8 cellular contexts compared by ENCODE assay signal in genomic region chr22:21407139-21407538, GRCh38. TPM values are rescaled to one million over a fixed set of nuclear protein-coding genes. Genes with fewer than 3 reads are reported as not detected.
DNase-seq lines count a peak whose midpoint lies in the region; ATAC-seq, FAIRE-seq and TF ChIP-seq lines count a peak whose summit lies in the region.
"Not testable (repeated sequence)": the region's sequence is repeated elsewhere in the genome, so short reads cannot be mapped to it uniquely, and the experiment has no call there.
"Had no signal": no experiment of that assay in that cellular context is flagged by ENCODE, and none has a peak within 500 bp of the region (broad histone marks: within the 10 kb centered on the region; RNA-seq: fewer than 3 reads in every experiment).

No MANE protein-coding gene starts in this region.

- not testable (repeated sequence) for H3K9me3 Mint-ChIP-seq in activated CD4-positive, alpha-beta T cell treated with anti-CD3 and anti-CD28 coated beads, Interleukin-2, amount 10 ng/mL, durations not matched to agents 24 days and 14 days; activated naive CD4-positive, alpha-beta T cell treated with anti-CD3 and anti-CD28 coated beads, Interleukin-2, amount 10 ng/mL, durations not matched to agents 7 days and 5 days; natural killer cell treated with Interleukin-12 subunit alpha and Interleukin-12 subunit beta and Interleukin-15 and Interleukin-18, amount 100 ng/mL, for 72 hours; stimulated activated effector memory CD8-positive, alpha-beta T cell treated with anti-CD3 and anti-CD28 coated beads, Interleukin-12 subunit alpha, Interleukin-12 subunit beta, amount 100 ng/mL, for 72 hours

- intact Hi-C loops in activated CD4-positive, alpha-beta T cell treated with anti-CD3 and anti-CD28 coated beads, Interleukin-2, amount 10 ng/mL, durations not matched to agents 24 days and 14 days (cut with micrococcal nuclease); upper lobe of right lung (cut with DNase I): not testable (repeated sequence)

- POLR2A ChIA-PET in A549 (lab: Yijun Ruan, JAX) = not testable (repeated sequence)

- TF ChIP-seq POLR2A in A549 (IDR thresholded peaks at IDR 0.05; ENCODE audit: low read length) = not testable (repeated sequence)

- not testable (repeated sequence) for H3K27ac Mint-ChIP-seq in activated CD4-positive, alpha-beta T cell treated with anti-CD3 and anti-CD28 coated beads, Interleukin-2, amount 10 ng/mL, durations not matched to agents 24 days and 14 days; activated naive CD4-positive, alpha-beta T cell treated with anti-CD3 and anti-CD28 coated beads, Interleukin-2, amount 10 ng/mL, durations not matched to agents 7 days and 5 days; natural killer cell treated with Interleukin-12 subunit alpha and Interleukin-12 subunit beta and Interleukin-15 and Interleukin-18, amount 100 ng/mL, for 72 hours; stimulated activated effector memory CD8-positive, alpha-beta T cell treated with anti-CD3 and anti-CD28 coated beads, Interleukin-12 subunit alpha, Interleukin-12 subunit beta, amount 100 ng/mL, for 72 hours

- not testable (repeated sequence) for H3K9me3 ChIP-seq in A549, upper lobe of right lung

- TF ChIP-seq CTCF in A549 (IDR thresholded peaks at IDR 0.05); upper lobe of right lung (IDR thresholded peaks at IDR 0.05): not testable (repeated sequence)

- not testable (repeated sequence) for TF ChIP-seq RAD21 in A549 (conservative IDR thresholded peaks at IDR 0.05 in 1 of 2, IDR thresholded peaks at IDR 0.05 in 1 of 2)

- not testable (repeated sequence) for H3K4me1 ChIP-seq in A549, upper lobe of right lung

- not testable (repeated sequence) for H3K4me2 ChIP-seq in A549

- H3K27me3 ChIP-seq in upper lobe of right lung = not testable (repeated sequence)

- H3K4me3 Mint-ChIP-seq in activated CD4-positive, alpha-beta T cell treated with anti-CD3 and anti-CD28 coated beads, Interleukin-2, amount 10 ng/mL, durations not matched to agents 24 days and 14 days; activated naive CD4-positive, alpha-beta T cell treated with anti-CD3 and anti-CD28 coated beads, Interleukin-2, amount 10 ng/mL, durations not matched to agents 7 days and 5 days; natural killer cell treated with Interleukin-12 subunit alpha and Interleukin-12 subunit beta and Interleukin-15 and Interleukin-18, amount 100 ng/mL, for 72 hours; stimulated activated effector memory CD8-positive, alpha-beta T cell treated with anti-CD3 and anti-CD28 coated beads, Interleukin-12 subunit alpha, Interleukin-12 subunit beta, amount 100 ng/mL, for 72 hours: not testable (repeated sequence)

- not testable (repeated sequence) for DNase-seq in A549 (ENCODE audit: low read depth in 1 of 2, low spot score in 1 of 2); natural killer cell treated with Interleukin-12 subunit alpha and Interleukin-12 subunit beta and Interleukin-15 and Interleukin-18, amount 100 ng/mL, for 72 hours (ENCODE audit: low spot score); upper lobe of right lung
- DNase-seq in activated CD4-positive, alpha-beta T cell treated with anti-CD3 and anti-CD28 coated beads, Interleukin-2, amount 10 ng/mL, durations not matched to agents 24 days and 14 days = peak; percentile 53
- peak; percentile 8 for DNase-seq in activated naive CD4-positive, alpha-beta T cell treated with anti-CD3 and anti-CD28 coated beads, Interleukin-2, amount 10 ng/mL, durations not matched to agents 7 days and 5 days
- peak in 1 of 2 donors; percentile 47 for DNase-seq in stimulated activated effector memory CD8-positive, alpha-beta T cell treated with anti-CD3 and anti-CD28 coated beads, Interleukin-12 subunit alpha, Interleukin-12 subunit beta, amount 100 ng/mL, for 72 hours (ENCODE audit: low spot score in 2 of 2)

- H3K4me3 ChIP-seq in A549, upper lobe of right lung: not testable (repeated sequence)

- H3K27ac ChIP-seq in A549, upper lobe of right lung: not testable (repeated sequence)

- not testable (repeated sequence) for H3K36me3 ChIP-seq in upper lobe of right lung

- FAIRE-seq in A549 (lab: Jason Lieb, UNC) = not testable (repeated sequence)

- not testable (repeated sequence) for TF ChIP-seq EP300 in A549 (IDR thresholded peaks at IDR 0.05)

- H3K27me3 Mint-ChIP-seq in activated CD4-positive, alpha-beta T cell treated with anti-CD3 and anti-CD28 coated beads, Interleukin-2, amount 10 ng/mL, durations not matched to agents 24 days and 14 days; activated naive CD4-positive, alpha-beta T cell treated with anti-CD3 and anti-CD28 coated beads, Interleukin-2, amount 10 ng/mL, durations not matched to agents 7 days and 5 days; natural killer cell treated with Interleukin-12 subunit alpha and Interleukin-12 subunit beta and Interleukin-15 and Interleukin-18, amount 100 ng/mL, for 72 hours: not testable (repeated sequence)

- ATAC-seq in A549 (peak; percentile 42; a peak in 4 of 6 replicates), esophagus mucosa (peak; percentile 9), upper lobe of right lung (peak; percentile 20)
- peak; percentile 24 to 44 for ATAC-seq in natural killer cell treated with Interleukin-12 subunit alpha and Interleukin-12 subunit beta and Interleukin-15 and Interleukin-18, amount 100 ng/mL, for 72 hours
- peak; percentile 26 for ATAC-seq in stimulated activated effector memory CD8-positive, alpha-beta T cell treated with anti-CD3 and anti-CD28 coated beads, Interleukin-12 subunit alpha, Interleukin-12 subunit beta, amount 100 ng/mL, for 72 hours

- H3K36me3 Mint-ChIP-seq in activated CD4-positive, alpha-beta T cell treated with anti-CD3 and anti-CD28 coated beads, Interleukin-2, amount 10 ng/mL, durations not matched to agents 24 days and 14 days (ENCODE audit: low read depth); activated naive CD4-positive, alpha-beta T cell treated with anti-CD3 and anti-CD28 coated beads, Interleukin-2, amount 10 ng/mL, durations not matched to agents 7 days and 5 days; natural killer cell treated with Interleukin-12 subunit alpha and Interleukin-12 subunit beta and Interleukin-15 and Interleukin-18, amount 100 ng/mL, for 72 hours; stimulated activated effector memory CD8-positive, alpha-beta T cell treated with anti-CD3 and anti-CD28 coated beads, Interleukin-12 subunit alpha, Interleukin-12 subunit beta, amount 100 ng/mL, for 72 hours: not testable (repeated sequence)

- not testable (repeated sequence) for H3K4me1 Mint-ChIP-seq in activated CD4-positive, alpha-beta T cell treated with anti-CD3 and anti-CD28 coated beads, Interleukin-2, amount 10 ng/mL, durations not matched to agents 24 days and 14 days; activated naive CD4-positive, alpha-beta T cell treated with anti-CD3 and anti-CD28 coated beads, Interleukin-2, amount 10 ng/mL, durations not matched to agents 7 days and 5 days; natural killer cell treated with Interleukin-12 subunit alpha and Interleukin-12 subunit beta and Interleukin-15 and Interleukin-18, amount 100 ng/mL, for 72 hours (ENCODE audit: low read depth in 2 of 2); stimulated activated effector memory CD8-positive, alpha-beta T cell treated with anti-CD3 and anti-CD28 coated beads, Interleukin-12 subunit alpha, Interleukin-12 subunit beta, amount 100 ng/mL, for 72 hours

- CTCF ChIA-PET in A549 (lab: Yijun Ruan, JAX); activated naive CD4-positive, alpha-beta T cell treated with anti-CD3 and anti-CD28 coated beads, Interleukin-2, amount 10 ng/mL, durations not matched to agents 7 days and 5 days (lab: Charles Lee): not testable (repeated sequence)

- WGBS in A549 (ENCODE audit: missing lambda C conversion rate) = 82% methylated on average over 1 of the region's 1 CpG

RNA-seq across cellular contexts. Expression of gene HIC2, which starts 10.0 kb away (rescaled TPM):
- polyA plus RNA-seq in A549 (2011; rRNA removed) = 1.0 and 1.1 TPM in 2 replicates
- polyA plus RNA-seq in A549 (2012; cell fraction: cytosol; rRNA removed) = 1.1 and 1.6 TPM in 2 replicates
- 4.6 and 5.2 TPM in 2 replicates for polyA plus RNA-seq in A549 (2012; cell fraction: nucleus; rRNA removed)
- 2.7 to 2.9 TPM (median 2.8 TPM) in 3 replicates for polyA plus RNA-seq in A549 (2017; fragmentation: RNase III; extraction: RNeasy Plus Mini Kit Qiagen cat#74134 plus additional on column Dnase treatment)
- polyA minus RNA-seq in A549 (2011; rRNA and poly(A)+ RNA removed) = 1.7 and 2.3 TPM in 2 replicates
- 5.9 and 6.4 TPM in 2 replicates for total RNA-seq in activated CD4-positive, alpha-beta T cell treated with anti-CD3 and anti-CD28 coated beads, Interleukin-2, amount 10 ng/mL, durations not matched to agents 24 days and 14 days
- total RNA-seq in esophagus mucosa = 2.1 TPM
- total RNA-seq in natural killer cell treated with Interleukin-12 subunit alpha and Interleukin-12 subunit beta and Interleukin-15 and Interleukin-18, amount 100 ng/mL, for 72 hours = 1 to 10 TPM; 7.4 to 9.7 TPM
- total RNA-seq in upper lobe of right lung = 5.1 TPM

RNA-seq across cellular contexts. Expression of gene RIMBP3B, which starts 23.6 kb away (rescaled TPM):
- polyA plus RNA-seq in A549 (2011; rRNA removed) = 0.08 and 0.11 TPM in 2 replicates
- polyA plus RNA-seq in A549 (2012; cell fraction: cytosol; rRNA removed) = 0.03 and 0.06 TPM in 2 replicates
- polyA plus RNA-seq in A549 (2012; cell fraction: nucleus; rRNA removed) = 0.17 and 0.22 TPM in 2 replicates
- 0.14 to 0.24 TPM (median 0.16 TPM) in 3 replicates for polyA plus RNA-seq in A549 (2017; fragmentation: RNase III; extraction: RNeasy Plus Mini Kit Qiagen cat#74134 plus additional on column Dnase treatment)
- polyA minus RNA-seq in A549 (2011; rRNA and poly(A)+ RNA removed) = 0.12 and 0.34 TPM in 2 replicates
- total RNA-seq in activated CD4-positive, alpha-beta T cell treated with anti-CD3 and anti-CD28 coated beads, Interleukin-2, amount 10 ng/mL, durations not matched to agents 24 days and 14 days = 0.26 TPM in 1 of 2 replicates, not detected in the other
- total RNA-seq in esophagus mucosa = not detected
- total RNA-seq in natural killer cell treated with Interleukin-12 subunit alpha and Interleukin-12 subunit beta and Interleukin-15 and Interleukin-18, amount 100 ng/mL, for 72 hours = 1 to 10 TPM in 1 of 2 donors, under 1 TPM in 1; 0.14 to 1.4 TPM
- total RNA-seq in upper lobe of right lung = 0.09 TPM
- total RNA-seq: Caco-2 had no signal
